Comparison of ENCODE assay signal across 2 cellular contexts in the genomic region with DNA sequence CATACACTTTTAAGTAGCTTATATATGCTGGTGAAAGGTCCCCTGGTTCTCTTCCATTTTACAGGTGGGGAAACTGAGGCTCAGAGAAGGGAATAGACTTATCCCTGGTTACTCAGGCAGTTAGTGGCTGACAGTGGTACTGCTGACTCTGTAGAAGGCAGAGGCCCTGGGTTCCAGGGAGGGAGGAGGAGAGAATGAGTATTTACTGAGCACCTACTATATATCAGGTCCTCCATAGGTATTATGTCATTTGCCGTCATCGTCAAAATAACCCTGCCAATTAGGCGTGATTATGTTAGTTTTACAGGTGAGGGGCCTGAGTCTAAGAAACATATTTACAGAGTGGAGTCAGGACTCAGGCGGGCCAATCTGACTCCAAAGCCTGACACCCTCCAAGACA.
A peak's percentile ranks its signal among the peaks of the same experiment; 100 is the strongest.
TF ChIP-seq lines count a peak whose summit lies in the region.

No MANE protein-coding gene starts in this region.

TF ChIP-seq in HEK293, 187 proteins besides CTCF, POLR2A, EP300 and RAD21:
- TF ChIP-seq ZNF157 (tag by site-specific recombination; IDR thresholded peaks at IDR 0.05) = no peak
- peak; percentile 95 for TF ChIP-seq ZNF664 (tag by site-specific recombination; IDR thresholded peaks at IDR 0.05)
- no peak for TF ChIP-seq AEBP2 (tag by site-specific recombination; IDR thresholded peaks at IDR 0.05; ENCODE audit: borderline replicate concordance)
- TF ChIP-seq ZNF433 (tag by site-specific recombination; IDR thresholded peaks at IDR 0.05; ENCODE audit: low read depth) = no peak

TF ChIP-seq in K562, 482 proteins besides CTCF, POLR2A, EP300 and RAD21:
- TF ChIP-seq IRF1 (CRISPR knock-in tag; IDR thresholded peaks at IDR 0.05; ENCODE audit: borderline replicate concordance) (no peak), SMAD2 (IDR thresholded peaks at IDR 0.05; ENCODE audit: low read depth, low read length) (no peak), FOXK2 (conservative IDR thresholded peaks at IDR 0.05 in 1 of 2, IDR thresholded peaks at IDR 0.05 in 1 of 2; ENCODE audit: low read depth in 2 of 2) (no peak), HSF4 (CRISPR knock-in tag; IDR thresholded peaks at IDR 0.05; ENCODE audit: borderline replicate concordance) (no peak), SNIP1 (IDR thresholded peaks at IDR 0.05; ENCODE audit: low read depth) (no peak), ZNF436 (CRISPR knock-in tag; IDR thresholded peaks at IDR 0.05) (no peak), BCOR (IDR thresholded peaks at IDR 0.05) (peak; percentile 43; the same call in 1 of the 2 replicates), THRB (CRISPR knock-in tag; conservative IDR thresholded peaks at IDR 0.05) (no peak), RBM25 (IDR thresholded peaks at IDR 0.05; ENCODE audit: low read depth, low read length, severe bottlenecking) (peak; percentile 4), KDM4B (IDR thresholded peaks at IDR 0.05; ENCODE audit: borderline replicate concordance in 2 of 2, low read depth in 1 of 2) (no peak), ZNF232 (CRISPR knock-in tag; IDR thresholded peaks at IDR 0.05) (no peak), NR3C1 (CRISPR knock-in tag; IDR thresholded peaks at IDR 0.05) (no peak), ZNF384 (IDR thresholded peaks at IDR 0.05; ENCODE audit: low read depth, low read length) (no peak)
